Comparison of ENCODE assay signal across 8 cellular contexts in genomic region chr11:83285131-83285770, GRCh38. TPM values are rescaled to one million over a fixed set of nuclear protein-coding genes. Genes with fewer than 3 reads are reported as not detected.
DNase-seq lines count a peak whose midpoint lies in the region; ATAC-seq and TF ChIP-seq lines count a peak whose summit lies in the region.

No MANE protein-coding gene starts in this region.

- DNase-seq in AG10803 (ENCODE audit: low read depth) (no peak), ascending aorta (ENCODE audit: low spot score in 2 of 2) (no peak), thyroid gland (no peak), hippocampal formation (lab: John Stamatoyannopoulos, UW) (no peak), amygdala (lab: John Stamatoyannopoulos, UW) (no peak)

- TF ChIP-seq CTCF in AG10803 (conservative IDR thresholded peaks at IDR 0.05; ENCODE audit: low read length): no peak
- no peak for TF ChIP-seq CTCF in ascending aorta (IDR thresholded peaks at IDR 0.05)
- TF ChIP-seq CTCF in thyroid gland (IDR thresholded peaks at IDR 0.05): no peak

- H3K4me3 ChIP-seq in AG10803 (ENCODE audit: low read length): peak overlapping the region; percentile 97
- H3K4me3 ChIP-seq in ascending aorta: peak overlapping the region; percentile 86 to 87
- H3K4me3 ChIP-seq in thyroid gland (replicated peaks in 1 of 3): peak overlapping the region; percentile 9 to 85 (median 83)

- H3K9me3 ChIP-seq in ascending aorta (no peaks in the 10 kb centered on the region), thyroid gland (no peaks in the 10 kb centered on the region)

- ATAC-seq in GM19395 (IDR thresholded peaks at IDR 0.05; ENCODE audit: unreplicated experiment): peak; percentile 50
- ATAC-seq in HG03439 (IDR thresholded peaks at IDR 0.05; ENCODE audit: unreplicated experiment): peak; percentile 48

- H3K4me1 ChIP-seq in ascending aorta (peaks cover 0 to 20% of the 10 kb centered on the region in 2 donors), thyroid gland (peaks cover 17 to 25% of the 10 kb centered on the region in 2 donors)

- no peak for TF ChIP-seq POLR2A in thyroid gland (IDR thresholded peaks at IDR 0.05)

- intact Hi-C loops in ascending aorta (cut with DNase I): loop anchor here (5.0 kb wide), 2 partner anchors 213 to 553 kb away; partner anchors contain the start of genes FAM181B and RAB30
- intact Hi-C loops in thyroid gland (cut with DNase I): loop anchor here (10.0 kb wide), 1 partner anchor 110 kb away; no protein-coding TSS in a partner anchor

- no peaks in the 10 kb centered on the region for H3K36me3 ChIP-seq in ascending aorta
- no peaks in the 10 kb centered on the region for H3K36me3 ChIP-seq in thyroid gland

- WGBS in thyroid gland, 2 donors: 1 to 3% methylated on average over 19 to 21 of the region's 22 CpGs

- no peaks in the 10 kb centered on the region for H3K27me3 ChIP-seq in ascending aorta
- H3K27me3 ChIP-seq in layer of hippocampus (ENCODE audit: control insufficient read depth, insufficient read depth, low read length): no peaks in the 10 kb centered on the region
- H3K27me3 ChIP-seq in thyroid gland: no peaks in the 10 kb centered on the region

- peak overlapping the region; percentile 94 to 98 for H3K27ac ChIP-seq in ascending aorta
- H3K27ac ChIP-seq in layer of hippocampus (ENCODE audit: low read depth, low read length): peak overlapping the region; percentile 99
- peak overlapping the region; percentile 98 to 99 (median 99) for H3K27ac ChIP-seq in thyroid gland

RNA-seq across cellular contexts. Expression of gene CCDC90B, which starts 0.9 kb away (rescaled TPM):
- total RNA-seq in ascending aorta (8.2 TPM), thyroid gland (10 to 100 TPM; 47.4 to 54.8 (median 51.5) TPM)
